Comparison of ENCODE assay signal across 30 cellular contexts in the genomic region with DNA sequence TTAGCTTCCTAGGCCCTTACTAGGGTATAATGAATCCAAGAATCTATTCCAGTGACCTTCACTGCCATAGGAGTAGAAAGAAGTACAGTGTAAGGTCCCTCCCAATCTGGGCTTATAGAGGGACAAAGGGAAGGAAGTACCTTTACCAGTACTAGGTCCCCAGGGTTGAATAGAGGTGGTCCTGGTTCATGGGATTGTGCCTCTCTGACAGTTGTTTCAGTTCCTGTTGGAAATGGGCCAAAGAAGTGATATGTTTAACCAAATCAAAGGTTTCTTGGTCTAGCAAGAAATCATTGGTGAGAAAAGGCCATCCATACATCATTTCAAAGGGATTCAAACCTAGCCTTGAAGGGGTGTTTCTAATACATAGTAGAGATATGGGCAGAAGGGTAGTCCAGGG.
"Had no signal": no experiment of that assay in that cellular context is flagged by ENCODE, and none has a peak within 500 bp of the region (broad histone marks: within the 10 kb centered on the region; RNA-seq: fewer than 3 reads in every experiment).

No MANE protein-coding gene starts in this region.

- H3K79me2 ChIP-seq: parathyroid adenoma had no signal

- ATAC-seq: activated CD4-positive, CD25-positive, alpha-beta regulatory T cell treated with anti-CD3 and anti-CD28 coated beads, Interleukin-2, amount 50 U/mL, for 24 hours; left lung; psoas muscle; stimulated activated effector memory CD8-positive, alpha-beta T cell treated with anti-CD3 and anti-CD28 coated beads, Interleukin-12 subunit alpha, Interleukin-12 subunit beta, amount 100 ng/mL, for 72 hours had no signal

- H2AFZ ChIP-seq: parathyroid adenoma had no signal

- H3K27ac Mint-ChIP-seq: activated naive CD8-positive, alpha-beta T cell; stimulated activated effector memory CD8-positive, alpha-beta T cell treated with anti-CD3 and anti-CD28 coated beads, Interleukin-12 subunit alpha, Interleukin-12 subunit beta, amount 100 ng/mL, for 72 hours had no signal

- H3K4me1 Mint-ChIP-seq: central memory CD8-positive, alpha-beta T cell; stimulated activated effector memory CD8-positive, alpha-beta T cell treated with anti-CD3 and anti-CD28 coated beads, Interleukin-12 subunit alpha, Interleukin-12 subunit beta, amount 100 ng/mL, for 72 hours had no signal

- H3K27me3 ChIP-seq: upper lobe of left lung, vagina had no signal

- H3K4me1 ChIP-seq: esophagus squamous epithelium, left lung, parathyroid adenoma, psoas muscle, sigmoid colon, stomach, upper lobe of left lung, vagina had no signal

- H3K36me3 Mint-ChIP-seq: stimulated activated effector memory CD8-positive, alpha-beta T cell treated with anti-CD3 and anti-CD28 coated beads, Interleukin-12 subunit alpha, Interleukin-12 subunit beta, amount 100 ng/mL, for 72 hours had no signal

- FAIRE-seq: bronchial epithelial cell, small intestine, TTC549 had no signal

- H3K36me3 ChIP-seq: esophagus squamous epithelium, left lung, sigmoid colon, stomach, thyroid gland, upper lobe of left lung, vagina had no signal

- H3K9me3 ChIP-seq: esophagus squamous epithelium, left lung, psoas muscle, sigmoid colon, stomach, thyroid gland, upper lobe of left lung, vagina had no signal

- H3K4me3 ChIP-seq: esophagus squamous epithelium, left lung, lung, psoas muscle, sigmoid colon, stomach, thyroid gland, upper lobe of left lung, vagina had no signal

- DNase-seq: activated CD4-positive, alpha-beta T cell treated with anti-CD3 and anti-CD28 coated beads for 48 hours; activated CD4-positive, alpha-beta T cell treated with anti-CD3 and anti-CD28 coated beads, Interleukin-2, amount 50 U/mL, for 48 hours; activated CD8-positive, alpha-beta memory T cell treated with anti-CD3 and anti-CD28 coated beads for 24 hours; activated effector memory CD4-positive, alpha-beta T cell treated with Interleukin-2 at 50 U/mL for 16 hours; activated naive CD4-positive, alpha-beta T cell treated with Interleukin-2 at 50 U/mL for 16 hours; anterior cingulate cortex; dermis blood vessel endothelial cell; effector CD4-positive, alpha-beta T cell; esophagus squamous epithelium; foreskin melanocyte; kidney glomerular epithelial cell; left lung; psoas muscle; sigmoid colon; small intestine; stimulated activated CD4-positive, alpha-beta T cell treated with anti-CD3 and anti-CD28 coated beads, Interleukin-4, amount 100 ng/mL, for 24 hours; stomach; T-helper 9 cell; thyroid gland; upper lobe of left lung had no signal

- H3K4me3 Mint-ChIP-seq: activated naive CD8-positive, alpha-beta T cell; central memory CD8-positive, alpha-beta T cell; stimulated activated effector memory CD8-positive, alpha-beta T cell treated with anti-CD3 and anti-CD28 coated beads, Interleukin-12 subunit alpha, Interleukin-12 subunit beta, amount 100 ng/mL, for 72 hours had no signal

- H3K27ac ChIP-seq: esophagus squamous epithelium, left lung, parathyroid adenoma, psoas muscle, sigmoid colon, stomach, thyroid gland, upper lobe of left lung, vagina, VCaP had no signal

- H3K9me3 Mint-ChIP-seq: central memory CD8-positive, alpha-beta T cell; stimulated activated effector memory CD8-positive, alpha-beta T cell treated with anti-CD3 and anti-CD28 coated beads, Interleukin-12 subunit alpha, Interleukin-12 subunit beta, amount 100 ng/mL, for 72 hours had no signal

- H3K9ac ChIP-seq: parathyroid adenoma had no signal
